9 cellular contexts compared by ENCODE assay signal in genomic region chr4:165379662-165380061, GRCh38. TPM values are rescaled to one million over a fixed set of nuclear protein-coding genes. Genes with fewer than 3 reads are reported as not detected.
DNase-seq lines count a peak whose midpoint lies in the region; TF ChIP-seq lines count a peak whose summit lies in the region.
"Had no signal": no experiment of that assay in that cellular context is flagged by ENCODE, and none has a peak within 500 bp of the region (broad histone marks: within the 10 kb centered on the region; RNA-seq: fewer than 3 reads in every experiment).

No MANE protein-coding gene starts in this region.

- intact Hi-C loops in tibial artery (cut with DNase I; ENCODE audit: low total_unique reads), result loop anchor here (5.0 to 10.0 kb wide), 2 partner anchors 55 to 83 kb away; partner anchors contain the start of gene MSMO1

- H3K27ac ChIP-seq in tibial artery (peak overlapping the region; percentile 90 to 91), SJCRH30 (no peak overlapping the region)
- H3K27ac ChIP-seq: BLaER1 treated with 17β-estradiol and CSF1 and Interleukin-3, amounts not matched to agents 10 nM and 100 nM had no signal

- no peak for DNase-seq in T-helper 2 cell treated with Interferon-gamma antibody and Interleukin-4, amounts not matched to agents 5 μg/mL and 100 μg/mL, for 36 hours (ENCODE audit: low spot score)
- no peak for DNase-seq in T-helper 2 cell
- DNase-seq in astrocyte of the spinal cord (ENCODE audit: low read depth, low spot score), result no peak
- peak; percentile 68 for DNase-seq in left kidney (ENCODE audit: low read depth, low spot score)
- peak; percentile 31 to 71 for DNase-seq in tibial artery
- no peak for DNase-seq in RPMI8226
- no peak for DNase-seq in SJCRH30
- DNase-seq in BE2C, result no peak

- peaks cover 5% of the 10 kb centered on the region for H3K4me1 Mint-ChIP-seq in T-helper 2 cell treated with Interferon-gamma antibody and Interleukin-4, amounts not matched to agents 5 μg/mL and 100 μg/mL, for 36 hours (ENCODE audit: low read depth)

- no peaks in the 10 kb centered on the region for H3K36me3 Mint-ChIP-seq in T-helper 2 cell treated with Interferon-gamma antibody and Interleukin-4, amounts not matched to agents 5 μg/mL and 100 μg/mL, for 36 hours (ENCODE audit: low read depth)

- peak overlapping the region; percentile 60 for H3K4me3 ChIP-seq in astrocyte of the spinal cord (ENCODE audit: low read depth, low read length)
- peak overlapping the region; percentile 68 to 80 for H3K4me3 ChIP-seq in tibial artery
- no peak overlapping the region for H3K4me3 ChIP-seq in SJCRH30
- H3K4me3 ChIP-seq in BE2C (ENCODE audit: low read depth, low read length), result no peak overlapping the region
- H3K4me3 ChIP-seq: BLaER1 treated with 17β-estradiol and CSF1 and Interleukin-3, amounts not matched to agents 10 nM and 100 nM had no signal

- no peaks in the 10 kb centered on the region for H3K9me3 Mint-ChIP-seq in T-helper 2 cell treated with Interferon-gamma antibody and Interleukin-4, amounts not matched to agents 5 μg/mL and 100 μg/mL, for 36 hours

- H3K27me3 ChIP-seq in tibial artery (no peaks in the 10 kb centered on the region), SJCRH30 (no peaks in the 10 kb centered on the region), BE2C (peaks cover 14% of the 10 kb centered on the region)
- H3K27me3 ChIP-seq: BLaER1 treated with 17β-estradiol and CSF1 and Interleukin-3, amounts not matched to agents 10 nM and 100 nM had no signal

- H3K36me3 ChIP-seq in tibial artery (no peaks in the 10 kb centered on the region), SJCRH30 (no peaks in the 10 kb centered on the region), BE2C (no peaks in the 10 kb centered on the region)
- H3K36me3 ChIP-seq: BLaER1 treated with 17β-estradiol and CSF1 and Interleukin-3, amounts not matched to agents 10 nM and 100 nM had no signal

- H3K4me3 Mint-ChIP-seq in T-helper 2 cell treated with Interferon-gamma antibody and Interleukin-4, amounts not matched to agents 5 μg/mL and 100 μg/mL, for 36 hours, result peak overlapping the region; percentile 41

- H3K27me3 Mint-ChIP-seq in T-helper 2 cell treated with Interferon-gamma antibody and Interleukin-4, amounts not matched to agents 5 μg/mL and 100 μg/mL, for 36 hours (ENCODE audit: low read depth), result peaks cover 75% of the 10 kb centered on the region

- H3K9me3 ChIP-seq in tibial artery (peaks cover 0 to 5% (median 0%) of the 10 kb centered on the region in 3 donors), SJCRH30 (replicated peaks) (no peaks in the 10 kb centered on the region), BE2C (no peaks in the 10 kb centered on the region)

- in situ Hi-C loops in astrocyte of the spinal cord (cut with HindIII; ENCODE audit: low sequenced_read_pairs), result no loop called here

- H3K27ac Mint-ChIP-seq in T-helper 2 cell treated with Interferon-gamma antibody and Interleukin-4, amounts not matched to agents 5 μg/mL and 100 μg/mL, for 36 hours, result no peak overlapping the region

- H3K4me1 ChIP-seq in tibial artery, result peaks cover 0 to 43% (median 5%) of the 10 kb centered on the region in 4 donors
- no peaks in the 10 kb centered on the region for H3K4me1 ChIP-seq in SJCRH30
- no peaks in the 10 kb centered on the region; the same call in 1 of the 2 replicates for H3K4me1 ChIP-seq in BE2C

- TF ChIP-seq CTCF in astrocyte of the spinal cord (IDR thresholded peaks at IDR 0.05; ENCODE audit: low read depth, low read length) (no peak), tibial artery (IDR thresholded peaks at IDR 0.05) (no peak), BE2C (IDR thresholded peaks at IDR 0.05; ENCODE audit: low read depth, low read length) (no peak)

RNA-seq across cellular contexts. Expression of gene CPE, which starts 0.9 kb away (rescaled TPM):
- not detected in 2 replicates for total RNA-seq in SJCRH30 (2014; rRNA removed; shearing (Covaris generic))
- 4.1 TPM for polyA plus RNA-seq in BE2C (2012; ENCODE audit: insufficient read depth, insufficient read length, low read depth)

RNA-seq across cellular contexts. Expression of gene MSMO1, which starts 52.2 kb away (rescaled TPM):
- total RNA-seq in SJCRH30 (2014; rRNA removed; shearing (Covaris generic)), result 38.6 and 44.6 TPM in 2 replicates
- 14.8 TPM for polyA plus RNA-seq in BE2C (2012; ENCODE audit: insufficient read depth, insufficient read length, low read depth)

Comparison
In these comparisons a context has a peak if more than half of its experiments do, and no peak if none do; other contexts are left out.
1. DNase-seq: peak in left kidney (single experiment) and tibial artery (2 of 2); none in T-helper 2 cell treated with Interferon-gamma antibody and Interleukin-4, amounts not matched to agents 5 μg/mL and 100 μg/mL, for 36 hours (single experiment), T-helper 2 cell (0 of 5), astrocyte of the spinal cord (single experiment), RPMI8226 (single experiment), SJCRH30 (0 of 2) and BE2C (single experiment).
2. H3K4me3 ChIP-seq: peak in astrocyte of the spinal cord (single experiment) and tibial artery (2 of 2); none in SJCRH30 (single experiment) and BE2C (single experiment).